8 cellular contexts compared by ENCODE assay signal in the genomic region with DNA sequence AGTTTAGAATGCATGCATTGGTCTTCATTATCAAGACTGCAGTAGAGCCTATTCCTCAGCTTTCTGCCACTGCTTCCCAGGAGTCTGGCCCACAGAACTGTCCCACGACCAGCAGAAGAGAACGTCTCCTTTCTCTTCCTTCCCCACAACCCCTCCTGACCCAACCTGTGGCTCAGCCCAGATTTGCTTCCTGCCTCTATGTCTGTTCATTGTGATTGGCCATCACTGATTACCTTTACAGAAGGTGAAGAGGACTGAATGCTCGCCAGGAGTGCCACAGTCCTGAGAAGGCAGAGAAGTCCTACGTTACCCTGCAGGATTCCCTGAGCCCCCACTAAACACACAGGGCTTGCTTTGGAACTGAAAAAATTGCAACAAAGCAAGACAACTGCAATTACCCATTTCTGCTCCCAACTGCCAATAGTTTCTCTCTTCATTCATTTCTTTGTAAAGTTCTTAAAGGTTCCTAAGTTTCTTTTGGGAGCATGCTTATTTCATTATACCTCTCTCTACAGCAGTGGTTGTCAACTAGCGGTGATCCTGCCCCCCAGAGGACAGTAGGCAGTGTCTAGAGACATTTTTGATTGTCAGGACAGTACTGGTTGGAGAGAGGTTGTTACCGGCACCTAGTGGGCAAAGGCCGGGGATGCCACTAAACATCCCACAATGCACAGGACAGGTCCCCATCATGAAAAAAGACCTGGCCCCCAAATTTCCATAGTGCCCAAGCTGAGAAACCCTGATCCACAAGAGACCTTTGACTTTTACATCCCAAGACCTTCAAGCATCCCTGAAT. TPM values are rescaled to one million over a fixed set of nuclear protein-coding genes. Genes with fewer than 3 reads are reported as not detected.
DNase-seq lines count a peak whose midpoint lies in the region; ATAC-seq and TF ChIP-seq lines count a peak whose summit lies in the region.

No MANE protein-coding gene starts in this region.

- no peaks in the 10 kb centered on the region for H3K9me3 Mint-ChIP-seq in activated T-cell treated with anti-CD3 and anti-CD28 coated beads, Interleukin-2, amount 50 U/mL, for 72 hours
- H3K9me3 Mint-ChIP-seq in brain, result no peaks in the 10 kb centered on the region
- no peaks in the 10 kb centered on the region for H3K9me3 Mint-ChIP-seq in natural killer cell

- no peak for ATAC-seq in activated T-cell treated with anti-CD3 and anti-CD28 coated beads, Interleukin-2, amount 50 U/mL, for 72 hours (replicated peaks in 1 of 2)
- peak; percentile 57 to 61 (median 61) for ATAC-seq in natural killer cell

- DNase-seq in activated T-cell treated with anti-CD3 and anti-CD28 coated beads, Interleukin-2, amount 50 U/mL, for 72 hours, result peak; percentile 29 to 34
- DNase-seq in activated T-cell treated with anti-CD3 and anti-CD28 coated beads, Interleukin-2, amount 50 U/mL, for 1 hour, result no peak
- DNase-seq in NCI-H460 (ENCODE audit: extremely low read depth, low read depth) (peak; percentile 52), natural killer cell (peak; percentile 35), GM13976 (ENCODE audit: low spot score) (no peak), DMS153 (lab: John Stamatoyannopoulos, UW) (no peak)
- DNase-seq in stimulated activated CD4-positive, alpha-beta T cell treated with anti-CD3 and anti-CD28 coated beads, Interleukin-1b, Interleukin-23, amount 100 ng/mL, for 48 hours, result no peak

- H3K4me1 Mint-ChIP-seq in activated T-cell treated with anti-CD3 and anti-CD28 coated beads, Interleukin-2, amount 50 U/mL, for 72 hours (ENCODE audit: low read depth), result peaks cover 85% of the 10 kb centered on the region
- H3K4me1 Mint-ChIP-seq in brain (peaks cover 30% of the 10 kb centered on the region), natural killer cell (peaks cover 40 to 46% of the 10 kb centered on the region in 2 donors)

- peaks cover 5 to 6% of the 10 kb centered on the region in 2 donors for H3K36me3 Mint-ChIP-seq in activated T-cell treated with anti-CD3 and anti-CD28 coated beads, Interleukin-2, amount 50 U/mL, for 72 hours (ENCODE audit: insufficient read depth in 2 of 2)
- H3K36me3 Mint-ChIP-seq in brain (peaks cover 9% of the 10 kb centered on the region), natural killer cell (no peaks in the 10 kb centered on the region)

- TF ChIP-seq CTCF in brain (conservative IDR thresholded peaks at IDR 0.05), result peak; percentile 47 to 59
- TF ChIP-seq CTCF in natural killer cell (IDR thresholded peaks at IDR 0.05), result peak; percentile 69
- TF ChIP-seq CTCF in GM13976 (IDR thresholded peaks at IDR 0.05; ENCODE audit: borderline replicate concordance, control extremely low read depth, extremely low read depth, insufficient read depth, missing control alignments), result no peak

- H3K4me3 Mint-ChIP-seq in activated T-cell treated with anti-CD3 and anti-CD28 coated beads, Interleukin-2, amount 50 U/mL, for 72 hours, result peak overlapping the region; percentile 63 to 81
- H3K4me3 Mint-ChIP-seq in brain, result peak overlapping the region in 2 of 5 experiments; percentile 28 to 80
- H3K4me3 Mint-ChIP-seq in natural killer cell, result peak overlapping the region; percentile 71

- intact Hi-C loops in natural killer cell (cut with micrococcal nuclease), result loop anchor here (1.0 kb wide), 2 partner anchors 36 to 123 kb away; no protein-coding TSS in a partner anchor

- in situ Hi-C loops in GM13976 (cut with MboI; ENCODE audit: low sequenced_read_pairs, unreplicated experiment), result no loop called here

- H3K27ac Mint-ChIP-seq in activated T-cell treated with anti-CD3 and anti-CD28 coated beads, Interleukin-2, amount 50 U/mL, for 72 hours, result peak overlapping the region; percentile 66
- H3K27ac Mint-ChIP-seq in brain (peak overlapping the region in 1 of 5 experiments; percentile 60), natural killer cell (peak overlapping the region; percentile 86 to 92)

- H3K27me3 Mint-ChIP-seq in activated T-cell treated with anti-CD3 and anti-CD28 coated beads, Interleukin-2, amount 50 U/mL, for 72 hours (ENCODE audit: low read depth), result no peaks in the 10 kb centered on the region
- peaks cover 6% of the 10 kb centered on the region for H3K27me3 Mint-ChIP-seq in brain
- H3K27me3 Mint-ChIP-seq in natural killer cell (ENCODE audit: low read depth in 2 of 2), result no peaks in the 10 kb centered on the region

RNA-seq across cellular contexts. Expression of a gene that starts 4.5 kb away (rescaled TPM):
- total RNA-seq in activated T-cell treated with anti-CD3 and anti-CD28 coated beads, Interleukin-2, amount 50 U/mL, for 72 hours, result 10 to 100 TPM; 49.7 to 58.4 TPM
- 27.9 and 33.8 TPM in 2 replicates for total RNA-seq in NCI-H460 (2014; rRNA removed; shearing (Covaris generic))
- 227 and 324 TPM in 2 replicates for polyA plus RNA-seq in NCI-H460 (2014; cell fraction: nucleus; rRNA removed)
- polyA plus RNA-seq in brain (ENCODE audit: insufficient read depth, low read depth, low replicate concordance), result 24.8 TPM
- 10 to 100 TPM; 20.0 to 27.2 (median 24.8) TPM for total RNA-seq in natural killer cell

RNA-seq across cellular contexts. Expression of a gene that starts 32.2 kb away (rescaled TPM):
- total RNA-seq in activated T-cell treated with anti-CD3 and anti-CD28 coated beads, Interleukin-2, amount 50 U/mL, for 72 hours, result 10 to 100 TPM; 78.8 to 81.2 TPM
- 21.3 and 27.3 TPM in 2 replicates for total RNA-seq in NCI-H460 (2014; rRNA removed; shearing (Covaris generic))
- 43.4 and 44.3 TPM in 2 replicates for polyA plus RNA-seq in NCI-H460 (2014; cell fraction: nucleus; rRNA removed)
- polyA plus RNA-seq in brain (ENCODE audit: insufficient read depth, low read depth, low replicate concordance), result 95.8 TPM
- total RNA-seq in natural killer cell, result 100 to 1,000 TPM; 323 to 372 (median 362) TPM

RNA-seq across cellular contexts. Expression of a gene that starts 43.6 kb away (rescaled TPM):
- total RNA-seq in activated T-cell treated with anti-CD3 and anti-CD28 coated beads, Interleukin-2, amount 50 U/mL, for 72 hours, result 10 to 100 TPM; 13.6 to 18.1 TPM
- 0.12 and 0.17 TPM in 2 replicates for total RNA-seq in NCI-H460 (2014; rRNA removed; shearing (Covaris generic))
- polyA plus RNA-seq in NCI-H460 (2014; cell fraction: nucleus; rRNA removed), result 0.25 TPM in 1 of 2 replicates, not detected in the other
- 2.8 TPM for polyA plus RNA-seq in brain (ENCODE audit: insufficient read depth, low read depth, low replicate concordance)
- total RNA-seq in natural killer cell, result 100 to 1,000 TPM; 150 to 184 (median 169) TPM

Comparison
In these comparisons a context has a peak if more than half of its experiments do, and no peak if none do; other contexts are left out.
1. DNase-seq: peak in activated T-cell treated with anti-CD3 and anti-CD28 coated beads, Interleukin-2, amount 50 U/mL, for 72 hours (2 of 2), NCI-H460 (single experiment) and natural killer cell (single experiment); none in activated T-cell treated with anti-CD3 and anti-CD28 coated beads, Interleukin-2, amount 50 U/mL, for 1 hour (single experiment), GM13976 (single experiment), DMS153 (single experiment) and stimulated activated CD4-positive, alpha-beta T cell treated with anti-CD3 and anti-CD28 coated beads, Interleukin-1b, Interleukin-23, amount 100 ng/mL, for 48 hours (single experiment).
2. ATAC-seq: peak in natural killer cell (3 of 3); none in activated T-cell treated with anti-CD3 and anti-CD28 coated beads, Interleukin-2, amount 50 U/mL, for 72 hours (0 of 2).
3. RNA of a gene that starts 43.6 kb away (total RNA-seq): 150 to 184 TPM in natural killer cell and 13.6 to 18.1 TPM in activated T-cell treated with anti-CD3 and anti-CD28 coated beads, Interleukin-2, amount 50 U/mL, for 72 hours; 0.12 to 0.17 TPM in NCI-H460; every median in the first group is over 10 times any median in the second.